8 cellular contexts compared by ENCODE assay signal in genomic region chr13:75635621-75636338, GRCh38. TPM values are rescaled to one million over a fixed set of nuclear protein-coding genes. Genes with fewer than 3 reads are reported as not detected.
DNase-seq lines count a peak whose midpoint lies in the region; ATAC-seq and TF ChIP-seq lines count a peak whose summit lies in the region.

TSS of gene LMO7 (plus strand) at chr13:75636330. CDS start at chr13:75636658, 328 bp downstream.

- H3K79me2 ChIP-seq in OCI-LY1 (ENCODE audit: insufficient read depth, low read length) (peaks cover 28% of the 10 kb centered on the region), osteoblast (ENCODE audit: insufficient read depth, low read length) (peaks cover 76% of the 10 kb centered on the region)

- H2AFZ ChIP-seq in OCI-LY1 (ENCODE audit: low read length): peak within 1 kb of the TSS; percentile 73; the same call in 1 of the 2 replicates
- H2AFZ ChIP-seq in osteoblast (ENCODE audit: low read length): peak within 1 kb of the TSS; percentile 64

- no peaks in the 10 kb centered on the region for H3K9me3 ChIP-seq in OCI-LY1 (ENCODE audit: low read length)
- no peaks in the 10 kb centered on the region for H3K9me3 ChIP-seq in osteoblast (ENCODE audit: low read depth, low read length)
- H3K9me3 ChIP-seq in aorta (ENCODE audit: control insufficient read depth, low read length): no peaks in the 10 kb centered on the region

- H4K20me1 ChIP-seq in OCI-LY1 (ENCODE audit: insufficient read depth, low read length): no peaks in the 10 kb centered on the region
- H4K20me1 ChIP-seq in osteoblast (ENCODE audit: insufficient read depth, low read length): peaks cover 32% of the 10 kb centered on the region

- peak; percentile 38 for DNase-seq in A172 (ENCODE audit: low spot score)
- DNase-seq in activated gamma-delta T cell treated with Interleukin-2 at 50 U/mL for 16 hours: peak; percentile 47
- DNase-seq in glomerular endothelial cell (ENCODE audit: extremely low read depth, low read depth, low spot score): no peak
- DNase-seq in osteoblast (ENCODE audit: insufficient read length, low spot score, missing footprints): peak; percentile 90
- DNase-seq in aorta: peak; percentile 78 to 88

- H3K36me3 ChIP-seq in OCI-LY1 (ENCODE audit: insufficient read depth, low read length) (no peaks in the 10 kb centered on the region; the same call in 1 of the 2 replicates), osteoblast (ENCODE audit: insufficient read depth, low read length) (peaks cover 41% of the 10 kb centered on the region), aorta (ENCODE audit: control insufficient read depth in 1 of 2, insufficient read depth in 2 of 2, low read length in 1 of 2) (no peaks in the 10 kb centered on the region)

- H3K27me3 ChIP-seq in OCI-LY1 (ENCODE audit: insufficient read depth, low read length) (no peaks in the 10 kb centered on the region), osteoblast (ENCODE audit: insufficient read depth, low read length) (no peaks in the 10 kb centered on the region), aorta (ENCODE audit: control insufficient read depth in 1 of 2, insufficient read depth in 2 of 2, low read length in 1 of 2) (no peaks in the 10 kb centered on the region)

- intact Hi-C loops in aorta (cut with DNase I): no loop called here

- H3K4me3 ChIP-seq in OCI-LY1 (ENCODE audit: low read depth, low read length, poor library complexity, severe bottlenecking): peak within 1 kb of the TSS; percentile 93
- peak within 1 kb of the TSS; percentile 94 for H3K4me3 ChIP-seq in osteoblast (ENCODE audit: insufficient read depth, low read length)
- peak within 1 kb of the TSS; percentile 60 to 90 for H3K4me3 ChIP-seq in aorta (ENCODE audit: low read length in 2 of 2)

- H3K4me2 ChIP-seq in OCI-LY1 (ENCODE audit: low read length) (peak within 1 kb of the TSS; percentile 66), osteoblast (ENCODE audit: insufficient read depth, low read length) (peak within 1 kb of the TSS; percentile 90)

- ATAC-seq in GM18520 (IDR thresholded peaks at IDR 0.05; ENCODE audit: unreplicated experiment) (peak; percentile 51), HG02981 (IDR thresholded peaks at IDR 0.05; ENCODE audit: unreplicated experiment) (peak; percentile 59), aorta (ENCODE audit: low FRiP score) (peak; percentile 75)

- peak within 1 kb of the TSS; percentile 91 for H3K9ac ChIP-seq in OCI-LY1 (ENCODE audit: low read length)

- WGBS in aorta, 2 donors: 1% methylated on average over 51 to 86 of the region's 86 CpGs

- H3F3A ChIP-seq in OCI-LY1 (ENCODE audit: insufficient read depth, low read length): peaks cover 9% of the 10 kb centered on the region

- H3K4me1 ChIP-seq in OCI-LY1 (ENCODE audit: insufficient read depth, low read length, severe bottlenecking) (peaks cover 40% of the 10 kb centered on the region), osteoblast (ENCODE audit: insufficient read depth, low read length) (peaks cover 38% of the 10 kb centered on the region), aorta (ENCODE audit: control insufficient read depth in 1 of 2, insufficient read depth in 2 of 2, low read length in 2 of 2) (no peaks in the 10 kb centered on the region)

- no peaks in the 10 kb centered on the region for H3K9me2 ChIP-seq in OCI-LY1 (ENCODE audit: low read depth, low read length)

- H3K27ac ChIP-seq in OCI-LY1 (ENCODE audit: low read depth, low read length, poor library complexity, severe bottlenecking) (peak within 1 kb of the TSS; percentile 73), osteoblast (ENCODE audit: low read depth, low read length) (peak within 1 kb of the TSS; percentile 69), aorta (ENCODE audit: low read depth in 1 of 2, low read length in 2 of 2) (peak within 1 kb of the TSS in 1 of 2 donors; percentile 56)

- no peak for TF ChIP-seq CTCF in OCI-LY1 (IDR thresholded peaks at IDR 0.05; ENCODE audit: low read length)
- TF ChIP-seq CTCF in osteoblast (IDR thresholded peaks at IDR 0.05; ENCODE audit: extremely low read depth, low read depth, low read length): no peak

RNA-seq across cellular contexts. Expression of gene LMO7, which starts in this region (rescaled TPM):
- 155 and 215 TPM in 2 replicates for total RNA-seq in A172 (2014; rRNA removed; shearing (Covaris generic))
- total RNA-seq in glomerular endothelial cell: 12.3 and 58.0 TPM in 2 replicates
- total RNA-seq in osteoblast: 465 and 536 TPM in 2 replicates
- 10 to 100 TPM; 56.4 to 76.8 TPM for total RNA-seq in aorta
- polyA plus RNA-seq in aorta: 10 to 100 TPM; 31.7 to 55.4 TPM
